Comparison of ENCODE assay signal across 9 cellular contexts in genomic region chr6:148501178-148501590, GRCh38.
A peak's percentile ranks its signal among the peaks of the same experiment; 100 is the strongest.
DNase-seq lines count a peak whose midpoint lies in the region; ATAC-seq and TF ChIP-seq lines count a peak whose summit lies in the region.
"Had no signal": no experiment of that assay in that cellular context is flagged by ENCODE, and none has a peak within 500 bp of the region (broad histone marks: within the 10 kb centered on the region; RNA-seq: fewer than 3 reads in every experiment).

No MANE protein-coding gene starts in this region.

- H4K20me1 ChIP-seq in HCT116 (ENCODE audit: insufficient read depth) (no peaks in the 10 kb centered on the region), hepatocyte (ENCODE audit: insufficient read depth, poor library complexity, severe bottlenecking) (no peaks in the 10 kb centered on the region)

- BruUV-seq in HCT116 (replicated peaks; lab: Mats Ljungman, UMichigan), result no TSS peak

- H3K9me3 ChIP-seq in HCT116 (ENCODE audit: control insufficient read depth in 1 of 2, insufficient read depth in 1 of 2, low read depth in 1 of 2, low read length in 2 of 2), result no peaks in the 10 kb centered on the region
- no peaks in the 10 kb centered on the region for H3K9me3 ChIP-seq in hepatocyte (ENCODE audit: low read depth)
- no peaks in the 10 kb centered on the region for H3K9me3 ChIP-seq in stomach

- peaks cover 15% of the 10 kb centered on the region for H3K27me3 Mint-ChIP-seq in activated T-helper 17 cell treated with anti-CD3 and anti-CD28 coated beads, Interleukin-2, amount 50 U/mL, for 72 hours

- no peak overlapping the region for H3K4me3 Mint-ChIP-seq in activated T-helper 17 cell treated with anti-CD3 and anti-CD28 coated beads, Interleukin-2, amount 50 U/mL, for 72 hours

- 67% methylated on average over 5 of the region's 5 CpGs for WGBS in hepatocyte (ENCODE audit: low lambda C conversion rate, missing lambda C conversion rate)
- WGBS in stomach, 5 donors, result 75 to 87% (median 86%) methylated on average over 5 of the region's 5 CpGs

- DNase-seq in HCT116 (ENCODE audit: low read depth, low spot score) (peak; percentile 73), astrocyte of the spinal cord (ENCODE audit: low read depth, low spot score) (peak; percentile 93), hepatocyte (ENCODE audit: low spot score) (peak; percentile 51), stomach (no peak), HUDEP-2 (lab: John Stamatoyannopoulos, UW; ENCODE audit: unreplicated experiment in 76 of 76) (no peak), cerebellar nuclear complex (lab: John Stamatoyannopoulos, UW) (no peak), DMS79 treated with DMSO at 0.1 percent for 48 hours (lab: John Stamatoyannopoulos, UW) (no peak)
- DNase-seq: PC-9 had no signal

- intact Hi-C loops in HCT116 (cut with micrococcal nuclease) (no loop called here), stomach (cut with DNase I; ENCODE audit: low total_unique reads) (no loop called here)

- H3K4me1 ChIP-seq in HCT116 (ENCODE audit: control insufficient read depth in 1 of 2, insufficient read depth in 2 of 2, low read length in 2 of 2) (peaks cover 19 to 35% of the 10 kb centered on the region in 2 experiments), hepatocyte (ENCODE audit: insufficient read depth) (no peaks in the 10 kb centered on the region), stomach (no peaks in the 10 kb centered on the region)

- in situ Hi-C loops in astrocyte of the spinal cord (cut with HindIII; ENCODE audit: low sequenced_read_pairs), result no loop called here

- TF ChIP-seq RAD21 in HCT116 (IDR thresholded peaks at IDR 0.05; ENCODE audit: low read depth), result no peak

- CTCF ChIA-PET in HCT116 (lab: Charles Lee), result no interaction called here

- H3K4me3 ChIP-seq in HCT116 (replicated peaks in 1 of 2; ENCODE audit: low read depth in 1 of 2, low read length in 2 of 2) (peak overlapping the region in 1 of 2 experiments; percentile 29; a peak in 2 of 4 replicates), astrocyte of the spinal cord (ENCODE audit: low read depth, low read length) (no peak overlapping the region), hepatocyte (no peak overlapping the region), stomach (no peak overlapping the region)
- H3K4me3 ChIP-seq: PC-9 had no signal

- ATAC-seq in HCT116, result peak; percentile 95
- ATAC-seq in activated T-helper 17 cell treated with anti-CD3 and anti-CD28 coated beads, Interleukin-2, amount 50 U/mL, for 72 hours (replicated peaks), result no peak

- TF ChIP-seq CTCF in HCT116 (IDR thresholded peaks at IDR 0.05 in 2 of 3, conservative IDR thresholded peaks at IDR 0.05 in 1 of 3; ENCODE audit: borderline replicate concordance in 1 of 3, insufficient read depth in 1 of 3, low read depth in 2 of 3, low read length in 2 of 3) (no peak), astrocyte of the spinal cord (IDR thresholded peaks at IDR 0.05; ENCODE audit: low read depth, low read length) (no peak), hepatocyte (IDR thresholded peaks at IDR 0.05; ENCODE audit: poor library complexity) (no peak), stomach (IDR thresholded peaks at IDR 0.05) (no peak)

- RAD21 ChIA-PET in HCT116 (lab: Charles Lee; ENCODE audit: low non-redundant PET in 1 of 2, low total read pairs in 2 of 2, uncharacterized antibody in 2 of 2, unreplicated experiment in 2 of 2), result no interaction called here

- H3K27me3 ChIP-seq in HCT116 (ENCODE audit: insufficient read depth, low read length) (no peaks in the 10 kb centered on the region), hepatocyte (no peaks in the 10 kb centered on the region), stomach (no peaks in the 10 kb centered on the region)

- no peaks in the 10 kb centered on the region for H3K36me3 Mint-ChIP-seq in activated T-helper 17 cell treated with anti-CD3 and anti-CD28 coated beads, Interleukin-2, amount 50 U/mL, for 72 hours (ENCODE audit: low read depth)

- H3K9me3 Mint-ChIP-seq in activated T-helper 17 cell treated with anti-CD3 and anti-CD28 coated beads, Interleukin-2, amount 50 U/mL, for 72 hours, result no peaks in the 10 kb centered on the region

- H2AFZ ChIP-seq in HCT116 (ENCODE audit: low read depth, low read length, poor library complexity, severe bottlenecking), result no peak overlapping the region
- H2AFZ ChIP-seq in hepatocyte, result no peak overlapping the region
- H2AFZ ChIP-seq: PC-9 had no signal

- TF ChIP-seq EP300 in stomach (IDR thresholded peaks at IDR 0.05), result peak; percentile 31

- H3K36me3 ChIP-seq in HCT116 (ENCODE audit: control insufficient read depth in 1 of 2, insufficient read depth in 2 of 2, low read length in 2 of 2) (no peaks in the 10 kb centered on the region), hepatocyte (replicated peaks; ENCODE audit: insufficient read depth, low read depth) (no peaks in the 10 kb centered on the region), stomach (no peaks in the 10 kb centered on the region)

- H3K4me2 ChIP-seq in HCT116 (ENCODE audit: low read length) (peak overlapping the region; percentile 65), hepatocyte (no peak overlapping the region)
- H3K4me2 ChIP-seq: PC-9 had no signal

- H3K79me2 ChIP-seq in HCT116 (ENCODE audit: insufficient read depth, low read length) (no peaks in the 10 kb centered on the region), hepatocyte (no peaks in the 10 kb centered on the region)

- POLR2A ChIA-PET in HCT116 (lab: Charles Lee), result no interaction called here

- H3K27ac ChIP-seq in HCT116 (ENCODE audit: low read depth, low read length), result peak overlapping the region; percentile 41; the same call in 1 of the 2 replicates
- peak overlapping the region; percentile 58 for H3K27ac ChIP-seq in hepatocyte
- peak overlapping the region in 4 of 5 donors; percentile 44 to 73 (median 58) for H3K27ac ChIP-seq in stomach
- H3K27ac ChIP-seq: PC-9 had no signal

- no peaks in the 10 kb centered on the region for H3K4me1 Mint-ChIP-seq in activated T-helper 17 cell treated with anti-CD3 and anti-CD28 coated beads, Interleukin-2, amount 50 U/mL, for 72 hours

- H3K9me2 ChIP-seq in HCT116 (ENCODE audit: insufficient read depth) (no peaks in the 10 kb centered on the region), hepatocyte (replicated peaks; ENCODE audit: insufficient read depth) (no peaks in the 10 kb centered on the region)

- TF ChIP-seq POLR2A in HCT116 (IDR thresholded peaks at IDR 0.05; ENCODE audit: borderline replicate concordance, extremely low read depth, insufficient read depth, insufficient read length), result no peak
- no peak for TF ChIP-seq POLR2A in stomach (IDR thresholded peaks at IDR 0.05)

- no peak overlapping the region for H3K27ac Mint-ChIP-seq in activated T-helper 17 cell treated with anti-CD3 and anti-CD28 coated beads, Interleukin-2, amount 50 U/mL, for 72 hours

- no peak overlapping the region for H3K9ac ChIP-seq in HCT116 (ENCODE audit: low read length)

TF ChIP-seq in HCT116, 20 proteins besides CTCF, POLR2A, EP300 and RAD21 (continues in another document):
- TF ChIP-seq CBX3 (IDR thresholded peaks at IDR 0.05; ENCODE audit: low read depth) (peak; percentile 58; the same call in 1 of the 2 replicates), EZH2 (IDR thresholded peaks at IDR 0.05) (no peak), FOSL1 (IDR thresholded peaks at IDR 0.05; ENCODE audit: low read depth) (peak; percentile 75), ATF3 (IDR thresholded peaks at IDR 0.05) (no peak), ELF1 (IDR thresholded peaks at IDR 0.05; ENCODE audit: borderline replicate concordance, low read depth) (no peak), REST (IDR thresholded peaks at IDR 0.05; ENCODE audit: low read depth) (no peak), EGR1 (IDR thresholded peaks at IDR 0.05; ENCODE audit: low read depth) (no peak), ZFX (IDR thresholded peaks at IDR 0.05) (no peak), MAX (IDR thresholded peaks at IDR 0.05) (no peak; the same call in 1 of the 2 replicates), SP1 (IDR thresholded peaks at IDR 0.05; ENCODE audit: low read depth) (peak; percentile 43; the same call in 1 of the 2 replicates), CEBPB (IDR thresholded peaks at IDR 0.05; ENCODE audit: low read depth) (peak; percentile 60; the same call in 1 of the 2 replicates), TCF7L2 (IDR thresholded peaks at IDR 0.05; ENCODE audit: borderline replicate concordance, extremely low read depth, insufficient read depth, insufficient read length) (peak; percentile 88), EZH2phosphoT487 (IDR thresholded peaks at IDR 0.05; ENCODE audit: borderline replicate concordance) (no peak)

Comparison
In these comparisons a context has a peak if more than half of its experiments do, and no peak if none do; other contexts are left out.
1. DNase-seq: peak in HCT116 (single experiment), astrocyte of the spinal cord (single experiment) and hepatocyte (single experiment); none in stomach (single experiment), HUDEP-2 (0 of 76), cerebellar nuclear complex (0 of 2) and DMS79 treated with DMSO at 0.1 percent for 48 hours (single experiment).
2. Peak in every context shown above with its lines, with median percentiles within 50 percentile points of each other: H3K27ac ChIP-seq.